In the genomic region with DNA sequence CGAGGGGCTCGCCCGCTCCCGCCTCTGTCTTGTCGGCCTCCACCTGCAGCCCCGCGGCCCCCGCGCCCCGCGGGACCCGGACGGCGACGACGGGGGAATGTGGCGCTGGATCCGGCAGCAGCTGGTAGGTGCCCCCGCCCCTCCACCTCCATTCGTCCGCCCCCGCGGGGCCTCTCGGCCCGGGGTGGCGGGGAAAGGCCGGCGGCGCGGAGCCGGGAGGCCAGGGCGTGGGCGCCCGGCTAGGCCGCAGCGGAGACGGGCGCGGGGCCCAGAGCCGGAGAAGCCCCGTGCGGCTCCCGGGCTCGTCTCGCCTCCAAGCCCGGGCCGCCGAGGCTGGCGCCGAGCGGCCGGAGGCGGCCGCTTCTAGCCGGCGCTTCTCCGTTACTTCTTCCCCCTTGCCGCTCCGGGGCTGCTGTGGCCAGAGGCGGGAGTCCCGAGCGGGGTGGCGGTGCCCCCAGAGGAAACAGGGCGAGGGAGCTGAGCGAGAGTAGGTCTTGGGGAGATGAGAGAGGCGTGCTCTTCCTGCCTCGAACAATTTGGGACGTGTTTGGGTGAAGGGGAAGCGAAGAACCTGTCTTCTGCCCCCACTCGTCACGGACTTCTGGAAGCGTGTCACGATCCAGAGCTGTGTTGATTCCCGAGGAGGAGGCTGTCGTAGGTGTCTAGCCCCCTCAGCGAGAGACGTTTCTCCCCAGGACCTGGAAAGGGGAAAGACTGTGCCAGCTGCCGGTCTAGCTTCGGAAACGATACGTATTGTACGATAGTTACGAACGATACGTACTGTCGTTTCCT, we compare ENCODE assay signal across 8 cellular contexts. TPM values are rescaled to one million over a fixed set of nuclear protein-coding genes. Genes with fewer than 3 reads are reported as not detected.
DNase-seq lines count a peak whose midpoint lies in the region; ATAC-seq and TF ChIP-seq lines count a peak whose summit lies in the region.

No MANE protein-coding gene starts in this region.

- peaks cover 23 to 47% (median 35%) of the 10 kb centered on the region in 7 donors for H3K4me1 Mint-ChIP-seq in naive thymus-derived CD4-positive, alpha-beta T cell
- peaks cover 29% of the 10 kb centered on the region for H3K4me1 Mint-ChIP-seq in stimulated activated naive CD8-positive, alpha-beta T cell treated with anti-CD3 and anti-CD28 coated beads, Interleukin-15, amount 100 ng/mL, for 72 hours

- H3K27ac ChIP-seq in AG04450 (ENCODE audit: low read depth, low read length) (peak overlapping the region; percentile 80), esophagus squamous epithelium (peak overlapping the region; percentile 97 to 99 (median 98))
- peak overlapping the region; percentile 97 for H3K27ac ChIP-seq in naive thymus-derived CD4-positive, alpha-beta T cell (ENCODE audit: low read depth, low read length)

- H3K4me3 Mint-ChIP-seq in naive thymus-derived CD4-positive, alpha-beta T cell: peak overlapping the region; percentile 93 to 99 (median 97)
- peak overlapping the region; percentile 88 to 89 for H3K4me3 Mint-ChIP-seq in stimulated activated naive CD8-positive, alpha-beta T cell treated with anti-CD3 and anti-CD28 coated beads, Interleukin-15, amount 100 ng/mL, for 72 hours

- ATAC-seq in GM18861 (IDR thresholded peaks at IDR 0.05; ENCODE audit: unreplicated experiment) (peak; percentile 21), HG03064 (IDR thresholded peaks at IDR 0.05; ENCODE audit: low read depth, unreplicated experiment) (peak; percentile 34)
- ATAC-seq in naive thymus-derived CD4-positive, alpha-beta T cell: peak; percentile 27
- ATAC-seq in stimulated activated naive CD8-positive, alpha-beta T cell treated with anti-CD3 and anti-CD28 coated beads, Interleukin-15, amount 100 ng/mL, for 72 hours: peak; percentile 66

- peak in 2 of 4 donors; percentile 7 to 29 for TF ChIP-seq POLR2A in esophagus squamous epithelium (IDR thresholded peaks at IDR 0.05)

- no peaks in the 10 kb centered on the region for H3K36me3 ChIP-seq in esophagus squamous epithelium
- H3K36me3 ChIP-seq in naive thymus-derived CD4-positive, alpha-beta T cell (ENCODE audit: control insufficient read depth in 2 of 3, insufficient read depth in 3 of 3, low read length in 3 of 3): peaks cover 0 to 4% (median 0%) of the 10 kb centered on the region in 3 experiments

- peaks cover 0 to 48% (median 16%) of the 10 kb centered on the region in 3 donors for H3K4me1 ChIP-seq in esophagus squamous epithelium
- peaks cover 21 to 26% of the 10 kb centered on the region in 2 donors for H3K4me1 ChIP-seq in naive thymus-derived CD4-positive, alpha-beta T cell (ENCODE audit: control insufficient read depth in 2 of 2, insufficient read depth in 2 of 2, low read length in 2 of 2)

- peaks cover 0 to 21% (median 0%) of the 10 kb centered on the region in 5 donors for H3K36me3 Mint-ChIP-seq in naive thymus-derived CD4-positive, alpha-beta T cell

- no peak for DNase-seq in AG04450 (ENCODE audit: low read depth, low spot score)
- DNase-seq in NOMO-1 treated with dmso at 0.1 percent for 144 hours (lab: John Stamatoyannopoulos, UW; ENCODE audit: unreplicated experiment): peak; percentile 44
- peak; percentile 60 for DNase-seq in activated T-cell treated with anti-CD3 and anti-CD28 coated beads, Interleukin-2, amount 50 U/mL, for 1 hour
- peak; percentile 1 for DNase-seq in esophagus squamous epithelium (lab: John Stamatoyannopoulos, UW)
- peak; percentile 29 to 76 (median 59) for DNase-seq in naive thymus-derived CD4-positive, alpha-beta T cell
- DNase-seq in stimulated activated naive CD8-positive, alpha-beta T cell treated with anti-CD3 and anti-CD28 coated beads, Interleukin-15, amount 100 ng/mL, for 72 hours: peak in 1 of 2 donors; percentile 70

- intact Hi-C loops in esophagus squamous epithelium (cut with DNase I): no loop called here
- intact Hi-C loops in naive thymus-derived CD4-positive, alpha-beta T cell (cut with micrococcal nuclease): loop anchor here (1.0 to 10.0 kb wide), 16 partner anchors 15 to 1881 kb away; a partner anchor contains a TSS

- H3K4me3 ChIP-seq in AG04450 (ENCODE audit: low read depth, low read length) (peak overlapping the region; percentile 97), esophagus squamous epithelium (peak overlapping the region; percentile 90 to 98 (median 98))
- peak overlapping the region; percentile 67 for H3K4me3 ChIP-seq in naive thymus-derived CD4-positive, alpha-beta T cell (ENCODE audit: low read length)

- H3K9me3 Mint-ChIP-seq in naive thymus-derived CD4-positive, alpha-beta T cell: peaks cover 0 to 3% (median 0%) of the 10 kb centered on the region in 11 donors
- no peaks in the 10 kb centered on the region for H3K9me3 Mint-ChIP-seq in stimulated activated naive CD8-positive, alpha-beta T cell treated with anti-CD3 and anti-CD28 coated beads, Interleukin-15, amount 100 ng/mL, for 72 hours

- H3K27me3 Mint-ChIP-seq in naive thymus-derived CD4-positive, alpha-beta T cell: no peaks in the 10 kb centered on the region
- no peaks in the 10 kb centered on the region for H3K27me3 Mint-ChIP-seq in stimulated activated naive CD8-positive, alpha-beta T cell treated with anti-CD3 and anti-CD28 coated beads, Interleukin-15, amount 100 ng/mL, for 72 hours

- no peak for TF ChIP-seq CTCF in AG04450 (IDR thresholded peaks at IDR 0.05; ENCODE audit: low read depth, low read length)
- peak in 3 of 6 experiments; percentile 2 to 16 (median 3) for TF ChIP-seq CTCF in esophagus squamous epithelium (IDR thresholded peaks at IDR 0.05)

- H3K27me3 ChIP-seq in AG04450 (ENCODE audit: control insufficient read depth, insufficient read depth, low read length) (peaks cover 2% of the 10 kb centered on the region), esophagus squamous epithelium (no peaks in the 10 kb centered on the region)
- H3K27me3 ChIP-seq in naive thymus-derived CD4-positive, alpha-beta T cell (ENCODE audit: control insufficient read depth in 2 of 2, insufficient read depth in 2 of 2, low read length in 2 of 2): no peaks in the 10 kb centered on the region

- 0 to 1% methylated on average over 16 to 20 of the region's 86 CpGs for WGBS in esophagus squamous epithelium, 2 donors

- peak overlapping the region; percentile 82 to 98 (median 96) for H3K27ac Mint-ChIP-seq in naive thymus-derived CD4-positive, alpha-beta T cell
- H3K27ac Mint-ChIP-seq in stimulated activated naive CD8-positive, alpha-beta T cell treated with anti-CD3 and anti-CD28 coated beads, Interleukin-15, amount 100 ng/mL, for 72 hours: peak overlapping the region; percentile 96

- H3K9me3 ChIP-seq in AG04450 (ENCODE audit: control insufficient read depth, insufficient read depth, low read length) (no peaks in the 10 kb centered on the region; the same call in 1 of the 2 replicates), esophagus squamous epithelium (no peaks in the 10 kb centered on the region)
- H3K9me3 ChIP-seq in naive thymus-derived CD4-positive, alpha-beta T cell (ENCODE audit: control insufficient read depth in 2 of 3, low read length in 3 of 3): no peaks in the 10 kb centered on the region

- CTCF ChIA-PET in AG04450 (lab: Charles Lee): interaction anchor here (1.9 kb wide), 2 partner anchors 44 to 80 kb away, joined by 5 to 6 read pairs; no protein-coding TSS in a partner anchor
- CTCF ChIA-PET in naive thymus-derived CD4-positive, alpha-beta T cell (lab: Charles Lee): interaction anchor here (1.4 to 1.6 kb wide), 2 partner anchors 43 to 80 kb away, joined by 4 to 5 read pairs; no protein-coding TSS in a partner anchor

- POLR2A ChIA-PET in AG04450 (lab: Yijun Ruan, JAX): no interaction called here
- POLR2A ChIA-PET in naive thymus-derived CD4-positive, alpha-beta T cell (lab: Charles Lee): interaction anchor here (0.6 to 2.4 kb wide), 8 partner anchors 11 to 842 kb away, joined by 3 to 22 read pairs (median 6); a partner anchor contains a TSS

RNA-seq across cellular contexts. Expression of a gene that starts 0.6 kb away (rescaled TPM):
- 20.3 and 24.5 TPM in 2 replicates for polyA plus RNA-seq in AG04450 (2011; rRNA removed)
- polyA minus RNA-seq in AG04450 (2011; rRNA and poly(A)+ RNA removed): 30.4 and 43.2 TPM in 2 replicates
- 100 to 1,000 TPM in 3 of 4 donors, 10 to 100 TPM in 1; 73.3 to 202 (median 132) TPM for total RNA-seq in esophagus squamous epithelium
- 100 to 1,000 TPM; 111 to 136 (median 114) TPM for total RNA-seq in naive thymus-derived CD4-positive, alpha-beta T cell
- 10 to 100 TPM; 28.4 to 48.7 TPM for polyA plus RNA-seq in naive thymus-derived CD4-positive, alpha-beta T cell
